1 cellular context compared by ENCODE assay signal in genomic region chr3:186097663-186098451, GRCh38.
A peak's percentile ranks its signal among the peaks of the same experiment; 100 is the strongest.
TF ChIP-seq lines count a peak whose summit lies in the region.

No MANE protein-coding gene starts in this region.

TF ChIP-seq in K562, 482 proteins besides CTCF, POLR2A, EP300 and RAD21 (continued from another document):
- TF ChIP-seq PBX2 (CRISPR knock-in tag; IDR thresholded peaks at IDR 0.05; ENCODE audit: low read depth) (no peak), PBX2 (tag; conservative IDR thresholded peaks at IDR 0.05; ENCODE audit: low read depth) (peak; percentile 56; the same call in 1 of the 2 replicates)
